Comparison of ENCODE assay signal across 28 cellular contexts in the genomic region with DNA sequence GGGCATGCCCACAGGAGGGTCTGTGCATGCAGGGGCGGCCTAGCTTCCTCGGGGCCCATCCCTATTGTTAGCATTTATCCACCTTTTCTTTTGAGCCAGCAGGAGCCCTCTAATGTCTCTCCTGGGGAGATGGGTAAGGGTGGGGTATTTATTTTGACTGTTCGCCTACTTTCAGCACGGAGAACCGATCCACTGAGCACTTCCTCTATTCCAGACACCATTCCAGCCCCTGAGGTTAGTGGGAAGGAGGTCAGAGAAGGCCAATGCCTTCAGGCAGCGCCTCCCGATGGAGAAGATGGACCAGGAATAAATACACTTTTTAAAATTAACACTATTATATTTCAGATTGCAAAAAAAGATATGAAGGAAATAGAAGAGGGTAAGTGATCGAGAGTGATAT.
"Had no signal": no experiment of that assay in that cellular context is flagged by ENCODE, and none has a peak within 500 bp of the region (broad histone marks: within the 10 kb centered on the region; RNA-seq: fewer than 3 reads in every experiment).

No MANE protein-coding gene starts in this region.

- H3K9me3 ChIP-seq: ascending aorta, breast epithelium, esophagus squamous epithelium, gastroesophageal sphincter, heart right ventricle had no signal

- DNase-seq: activated CD4-positive, alpha-beta memory T cell treated with anti-CD3 and anti-CD28 coated beads, Interleukin-2, amount 10 ng/mL, durations not matched to agents 7 days and 5 days; activated CD4-positive, alpha-beta T cell treated with anti-CD3 and anti-CD28 coated beads for 1 hour; activated CD4-positive, alpha-beta T cell treated with anti-CD3 and anti-CD28 coated beads for 4 hours; activated CD4-positive, alpha-beta T cell treated with anti-CD3 and anti-CD28 coated beads, Interleukin-2, amount 10 ng/mL, durations not matched to agents 7 days and 5 days; activated CD4-positive, alpha-beta T cell treated with anti-CD3 and anti-CD28 coated beads, Interleukin-2, amount 50 U/mL, for 4 hours; activated gamma-delta T cell; activated naive CD4-positive, alpha-beta T cell; activated naive CD4-positive, alpha-beta T cell treated with anti-CD3 and anti-CD28 coated beads, Interleukin-2, amount 10 ng/mL, durations not matched to agents 7 days and 5 days; activated naive CD8-positive, alpha-beta T cell treated with anti-CD3 and anti-CD28 coated beads, Interleukin-2, amount 10 ng/mL, durations not matched to agents 7 days and 5 days; activated T-cell treated with anti-CD3 and anti-CD28 coated beads for 4 hours; activated T-cell treated with anti-CD3 and anti-CD28 coated beads, Interleukin-2, amount 50 U/mL, for 24 hours; dermis blood vessel endothelial cell; effector CD4-positive, alpha-beta T cell; effector memory CD8-positive, alpha-beta T cell; esophagus squamous epithelium; foreskin melanocyte; heart right ventricle; T-helper 2 cell had no signal

- ATAC-seq: activated naive CD4-positive, alpha-beta T cell treated with anti-CD3 and anti-CD28 coated beads, Interleukin-2, amount 50 U/mL, for 72 hours; activated T-cell treated with anti-CD3 and anti-CD28 coated beads, Interleukin-2, amount 50 U/mL, for 72 hours; effector memory CD8-positive, alpha-beta T cell; gastroesophageal sphincter; heart right ventricle had no signal

- H3K36me3 ChIP-seq: ascending aorta, breast epithelium, cardiac muscle cell, esophagus squamous epithelium, gastroesophageal sphincter, heart right ventricle had no signal

- H3K4me1 ChIP-seq: ascending aorta, breast epithelium, esophagus squamous epithelium, gastroesophageal sphincter had no signal

- H3K27ac ChIP-seq: ascending aorta, breast epithelium, cardiac muscle cell, coronary artery, epithelial cell of prostate, esophagus squamous epithelium, gastroesophageal sphincter, heart right ventricle, VCaP had no signal

- FAIRE-seq: endothelial cell of umbilical vein had no signal

- H3K27me3 ChIP-seq: ascending aorta, breast epithelium, cardiac muscle cell had no signal

- H3K4me3 ChIP-seq: ascending aorta, breast epithelium, cardiac muscle cell, coronary artery, esophagus squamous epithelium, gastroesophageal sphincter, heart right ventricle had no signal
